ENCODE assay signal across 30 cellular contexts in genomic region chr9:131051592-131052517, GRCh38. TPM values are rescaled to one million over a fixed set of nuclear protein-coding genes. Genes with fewer than 3 reads are reported as not detected.
"Had no signal": no experiment of that assay in that cellular context is flagged by ENCODE, and none has a peak within 500 bp of the region (broad histone marks: within the 10 kb centered on the region; RNA-seq: fewer than 3 reads in every experiment).

No MANE protein-coding gene starts in this region.

- H3K36me3 ChIP-seq: MG63, SJSA1 had no signal

- H3K9ac ChIP-seq: KMS-11 had no signal

- H3K9me3 Mint-ChIP-seq: activated naive CD4-positive, alpha-beta T cell treated with anti-CD3 and anti-CD28 coated beads, Interleukin-2, amount 50 U/mL, for 24 hours; T-helper 2 cell treated with Interferon-gamma antibody and Interleukin-4, amounts not matched to agents 5 μg/mL and 100 μg/mL, for 36 hours had no signal

- H3K9me3 ChIP-seq: MG63, SJSA1 had no signal

- H3K27me3 ChIP-seq: MG63 had no signal

- H3K4me1 ChIP-seq: SJSA1 had no signal

- H3K4me3 ChIP-seq: MG63, SJSA1 had no signal

- H3K27ac ChIP-seq: KMS-11, SJSA1 had no signal

- DNase-seq: activated CD4-positive, alpha-beta T cell treated with anti-CD3 and anti-CD28 coated beads for 4 hours; activated CD4-positive, alpha-beta T cell treated with anti-CD3 and anti-CD28 coated beads, Interleukin-2, amount 50 U/mL, for 4 hours; activated CD8-positive, alpha-beta memory T cell treated with anti-CD3 and anti-CD28 coated beads, Interleukin-2, amount 50 U/mL, for 48 hours; activated CD8-positive, alpha-beta T cell treated with anti-CD3 and anti-CD28 coated beads, Interleukin-2, amount 10 ng/mL, durations not matched to agents 7 days and 5 days; activated naive CD4-positive, alpha-beta T cell; activated T-cell treated with anti-CD3 and anti-CD28 coated beads, Interleukin-2, amount 50 U/mL, for 1 hour; amniotic stem cell; MG63; MV-4-11; NCI-H1092 treated with DMSO at 0.1 percent for 48 hours; NCI-H1417 treated with DMSO at 0.1 percent for 48 hours; NCI-H1694; NCI-H2029 treated with DMSO at 0.1 percent for 48 hours; NCI-H345; NCI-H510A; NCI-H526 treated with DMSO at 0.1 percent for 48 hours; NCI-H82; OCI-M1; Right ventricle myocardium superior; RPMI8226; SW 1271 had no signal

- ATAC-seq: activated CD4-positive, CD25-positive, alpha-beta regulatory T cell treated with anti-CD3 and anti-CD28 coated beads, Interleukin-2, amount 50 U/mL, for 24 hours; activated CD8-positive, alpha-beta T cell treated with anti-CD3 and anti-CD28 coated beads, Interleukin-2, amount 10 ng/mL, durations not matched to agents 7 days and 5 days; Panc1; SK-N-SH treated with all-trans-retinoic acid at 6 μM for 48 hours had no signal

- H3K4me1 Mint-ChIP-seq: activated naive CD4-positive, alpha-beta T cell treated with anti-CD3 and anti-CD28 coated beads, Interleukin-2, amount 50 U/mL, for 24 hours had no signal

- FAIRE-seq: astrocyte had no signal

- H3K27me3 Mint-ChIP-seq: activated naive CD4-positive, alpha-beta T cell treated with anti-CD3 and anti-CD28 coated beads, Interleukin-2, amount 50 U/mL, for 24 hours had no signal

- H3K27ac Mint-ChIP-seq: activated CD8-positive, alpha-beta T cell treated with anti-CD3 and anti-CD28 coated beads, Interleukin-2, amount 10 ng/mL, durations not matched to agents 7 days and 5 days; activated naive CD4-positive, alpha-beta T cell treated with anti-CD3 and anti-CD28 coated beads, Interleukin-2, amount 50 U/mL, for 24 hours; IgD-negative memory B cell; T-helper 2 cell treated with Interferon-gamma antibody and Interleukin-4, amounts not matched to agents 5 μg/mL and 100 μg/mL, for 36 hours had no signal

- H3K4me2 ChIP-seq: KMS-11 had no signal

- H3K36me3 Mint-ChIP-seq: activated naive CD4-positive, alpha-beta T cell treated with anti-CD3 and anti-CD28 coated beads, Interleukin-2, amount 50 U/mL, for 24 hours; IgD-negative memory B cell had no signal

- H3K4me3 Mint-ChIP-seq: activated CD8-positive, alpha-beta T cell treated with anti-CD3 and anti-CD28 coated beads, Interleukin-2, amount 10 ng/mL, durations not matched to agents 7 days and 5 days; activated naive CD4-positive, alpha-beta T cell treated with anti-CD3 and anti-CD28 coated beads, Interleukin-2, amount 50 U/mL, for 24 hours; IgD-negative memory B cell; T-helper 2 cell treated with Interferon-gamma antibody and Interleukin-4, amounts not matched to agents 5 μg/mL and 100 μg/mL, for 36 hours had no signal

RNA-seq across cellular contexts. Expression of gene LAMC3, which starts 42.9 kb away (rescaled TPM):
- total RNA-seq: activated CD8-positive, alpha-beta T cell treated with anti-CD3 and anti-CD28 coated beads, Interleukin-2, amount 10 ng/mL, durations not matched to agents 7 days and 5 days; SJSA1 had no signal
- polyA plus RNA-seq: IgD-negative memory B cell had no signal

RNA-seq across cellular contexts. Expression of gene AIF1L, which starts 44.5 kb away (rescaled TPM):
- polyA plus RNA-seq: IgD-negative memory B cell had no signal
